Comparison of ENCODE assay signal across 8 cellular contexts in genomic region chr3:8607285-8608040, GRCh38. TPM values are rescaled to one million over a fixed set of nuclear protein-coding genes. Genes with fewer than 3 reads are reported as not detected.
A peak's percentile ranks its signal among the peaks of the same experiment; 100 is the strongest.
DNase-seq lines count a peak whose midpoint lies in the region; ATAC-seq and TF ChIP-seq lines count a peak whose summit lies in the region.

No MANE protein-coding gene starts in this region.

- intact Hi-C loops in esophagus muscularis mucosa (cut with DNase I): no loop called here

- no peaks in the 10 kb centered on the region for H3K9me3 ChIP-seq in esophagus muscularis mucosa

- H3K4me3 ChIP-seq in esophagus muscularis mucosa: no peak overlapping the region

- DNase-seq in NCI-H748 (lab: John Stamatoyannopoulos, UW; ENCODE audit: unreplicated experiment) (peak; percentile 19), NCI-H748 treated with DMSO at 0.1 percent for 48 hours (lab: John Stamatoyannopoulos, UW) (no peak), NCI-H69 (lab: John Stamatoyannopoulos, UW) (peak; percentile 9), esophagus muscularis mucosa (ENCODE audit: extremely low spot score) (no peak), myocyte (ENCODE audit: low read depth) (peak; percentile 83), RPMI8226 (no peak)
- DNase-seq in stimulated activated CD4-positive, alpha-beta T cell treated with anti-CD3 and anti-CD28 coated beads, Interleukin-4, amount 100 ng/mL, for 24 hours: no peak

- H3K36me3 ChIP-seq in esophagus muscularis mucosa: no peaks in the 10 kb centered on the region

- 56% methylated on average over 4 of the region's 7 CpGs for WGBS in esophagus muscularis mucosa

- TF ChIP-seq CTCF in esophagus muscularis mucosa (IDR thresholded peaks at IDR 0.05): peak; percentile 34 to 56 (median 52)

- no peak overlapping the region for H3K27ac ChIP-seq in esophagus muscularis mucosa (replicated peaks in 1 of 4)

- ATAC-seq in GM18909 (IDR thresholded peaks at IDR 0.05; ENCODE audit: poor library complexity, unreplicated experiment): no peak

- H3K4me1 ChIP-seq in esophagus muscularis mucosa: peaks cover 12 to 14% (median 12%) of the 10 kb centered on the region in 4 donors

- no peak for TF ChIP-seq EP300 in esophagus muscularis mucosa (IDR thresholded peaks at IDR 0.05)

- TF ChIP-seq POLR2A in esophagus muscularis mucosa (IDR thresholded peaks at IDR 0.05; ENCODE audit: low read depth): no peak

- H3K27me3 ChIP-seq in esophagus muscularis mucosa: no peaks in the 10 kb centered on the region

RNA-seq across cellular contexts. Expression of gene SSUH2, which starts 37.1 kb away (rescaled TPM):
- total RNA-seq in esophagus muscularis mucosa (1 to 10 TPM in 1 of 4 donors, under 1 TPM in 2, not detected in 1; 0.32 to 5.1 (median 0.66) TPM), myocyte (0.05 and 0.16 TPM in 2 replicates)
- polyA plus RNA-seq in myocyte (2012): 0.13 TPM

Comparison
In these comparisons a context has a peak if more than half of its experiments do, and no peak if none do; other contexts are left out.
1. DNase-seq: peak in NCI-H748 (single experiment), NCI-H69 (single experiment) and myocyte (single experiment); none in NCI-H748 treated with DMSO at 0.1 percent for 48 hours (single experiment), esophagus muscularis mucosa (single experiment), RPMI8226 (single experiment) and stimulated activated CD4-positive, alpha-beta T cell treated with anti-CD3 and anti-CD28 coated beads, Interleukin-4, amount 100 ng/mL, for 24 hours (single experiment).